Comparison of ENCODE assay signal across 14 cellular contexts in genomic region chr1:87592156-87592555, GRCh38.
DNase-seq lines count a peak whose midpoint lies in the region; ATAC-seq and TF ChIP-seq lines count a peak whose summit lies in the region.
"Had no signal": no experiment of that assay in that cellular context is flagged by ENCODE, and none has a peak within 500 bp of the region (broad histone marks: within the 10 kb centered on the region; RNA-seq: fewer than 3 reads in every experiment).

No MANE protein-coding gene starts in this region.

- ATAC-seq in GM18519 (IDR thresholded peaks at IDR 0.05; ENCODE audit: low FRiP score, unreplicated experiment) (peak; percentile 66), GM21381 (IDR thresholded peaks at IDR 0.05; ENCODE audit: unreplicated experiment) (peak; percentile 83), HG02970 (IDR thresholded peaks at IDR 0.05; ENCODE audit: low FRiP score, unreplicated experiment) (peak; percentile 72), HG03565 (IDR thresholded peaks at IDR 0.05; ENCODE audit: unreplicated experiment) (peak; percentile 80)
- ATAC-seq: mucosa of descending colon had no signal

- TF ChIP-seq CTCF in esophagus muscularis mucosa (IDR thresholded peaks at IDR 0.05) (no peak), osteoblast (IDR thresholded peaks at IDR 0.05; ENCODE audit: extremely low read depth, low read depth, low read length) (no peak)

- WGBS in esophagus muscularis mucosa: 98% methylated on average over 2 of the region's 2 CpGs

- no peak overlapping the region for H2AFZ ChIP-seq in osteoblast (ENCODE audit: low read length)

- no peaks in the 10 kb centered on the region for H3K9me3 ChIP-seq in esophagus muscularis mucosa
- H3K9me3 ChIP-seq in osteoblast (ENCODE audit: low read depth, low read length): no peaks in the 10 kb centered on the region
- H3K9me3 ChIP-seq: mucosa of descending colon, sigmoid colon had no signal

- no peaks in the 10 kb centered on the region for H3K79me2 ChIP-seq in osteoblast (ENCODE audit: insufficient read depth, low read length)

- H3K27ac ChIP-seq in esophagus muscularis mucosa (replicated peaks in 1 of 4) (no peak overlapping the region), osteoblast (ENCODE audit: low read depth, low read length) (no peak overlapping the region)
- H3K27ac ChIP-seq: C4-2B, sigmoid colon had no signal

- H3K4me3 ChIP-seq in esophagus muscularis mucosa: no peak overlapping the region
- H3K4me3 ChIP-seq in osteoblast (ENCODE audit: insufficient read depth, low read length): no peak overlapping the region
- H3K4me3 ChIP-seq: mucosa of descending colon, sigmoid colon had no signal

- H3K4me1 ChIP-seq in esophagus muscularis mucosa (peaks cover 0 to 16% (median 12%) of the 10 kb centered on the region in 4 donors), osteoblast (ENCODE audit: insufficient read depth, low read length) (no peaks in the 10 kb centered on the region)

- no peak for TF ChIP-seq POLR2A in esophagus muscularis mucosa (IDR thresholded peaks at IDR 0.05; ENCODE audit: low read depth)

- H3K27me3 ChIP-seq in esophagus muscularis mucosa (no peaks in the 10 kb centered on the region), osteoblast (ENCODE audit: insufficient read depth, low read length) (no peaks in the 10 kb centered on the region)
- H3K27me3 ChIP-seq: sigmoid colon had no signal

- TF ChIP-seq EP300 in esophagus muscularis mucosa (IDR thresholded peaks at IDR 0.05): no peak

- intact Hi-C loops in esophagus muscularis mucosa (cut with DNase I): no loop called here

- H4K20me1 ChIP-seq in osteoblast (ENCODE audit: insufficient read depth, low read length): no peaks in the 10 kb centered on the region

- no peak overlapping the region for H3K4me2 ChIP-seq in osteoblast (ENCODE audit: insufficient read depth, low read length)

- H3K36me3 ChIP-seq in esophagus muscularis mucosa: no peaks in the 10 kb centered on the region
- H3K36me3 ChIP-seq in osteoblast (ENCODE audit: insufficient read depth, low read length): no peaks in the 10 kb centered on the region
- H3K36me3 ChIP-seq: sigmoid colon had no signal

- DNase-seq in esophagus muscularis mucosa (ENCODE audit: extremely low spot score) (no peak), superior temporal gyrus (ENCODE audit: extremely low spot score) (no peak), LoVo (ENCODE audit: low spot score) (no peak), osteoblast (ENCODE audit: insufficient read length, low spot score, missing footprints) (no peak)
- DNase-seq: activated CD4-positive, alpha-beta T cell treated with anti-CD3 and anti-CD28 coated beads for 4 hours; mucosa of descending colon; NCI-H1436 treated with DMSO at 0.1 percent for 48 hours; sigmoid colon; trophoblast cell had no signal
